In genomic region chr14:19975291-19975690, GRCh38 we compare ENCODE assay signal across 23 cellular contexts. TPM values are rescaled to one million over a fixed set of nuclear protein-coding genes. Genes with fewer than 3 reads are reported as not detected.
"Had no signal": no experiment of that assay in that cellular context is flagged by ENCODE, and none has a peak within 500 bp of the region (broad histone marks: within the 10 kb centered on the region; RNA-seq: fewer than 3 reads in every experiment).

TSS of gene OR4K15 (plus strand) at chr14:19975591. CDS start at chr14:19975591, 0 bp downstream.

- ATAC-seq: left cardiac atrium, psoas muscle, right cardiac atrium had no signal

- H3K27me3 Mint-ChIP-seq: type B pancreatic cell had no signal

- H3K4me3 Mint-ChIP-seq: activated naive CD4-positive, alpha-beta T cell treated with anti-CD3 and anti-CD28 coated beads for 36 hours; natural killer cell; type B pancreatic cell had no signal

- H3K27ac Mint-ChIP-seq: activated naive CD4-positive, alpha-beta T cell treated with anti-CD3 and anti-CD28 coated beads for 36 hours; activated T-helper 2 cell treated with anti-CD3 and anti-CD28 coated beads, Interferon-gamma antibody, Interleukin-2, Interleukin-4, amounts not matched to agents 10 μg/mL and 5 μg/mL and 100 μg/mL, durations not matched to agents 14 hours and 24 hours and 36 hours; type B pancreatic cell had no signal

- H3K9me3 Mint-ChIP-seq: type B pancreatic cell had no signal

- DNase-seq: activated CD4-positive, alpha-beta T cell treated with anti-CD3 and anti-CD28 coated beads for 1 hour; activated CD8-positive, alpha-beta memory T cell treated with anti-CD3 and anti-CD28 coated beads for 24 hours; activated CD8-positive, alpha-beta memory T cell treated with anti-CD3 and anti-CD28 coated beads, Interleukin-2, amount 50 U/mL, for 48 hours; amygdala; dermis blood vessel endothelial cell; esophagus squamous epithelium; left cardiac atrium; mesendoderm; natural killer cell; ovary; psoas muscle; right cardiac atrium; SK-N-SH; stimulated activated CD4-positive, alpha-beta T cell treated with anti-CD3 and anti-CD28 coated beads, Interleukin-2, amount 100 ng/mL, for 24 hours; testis; WERI-Rb-1 had no signal

- H3K36me3 Mint-ChIP-seq: natural killer cell, type B pancreatic cell had no signal

RNA-seq across cellular contexts. Expression of gene OR4K15, which starts in this region (rescaled TPM):
- total RNA-seq: activated naive CD4-positive, alpha-beta T cell treated with anti-CD3 and anti-CD28 coated beads for 36 hours; activated T-helper 2 cell treated with anti-CD3 and anti-CD28 coated beads, Interferon-gamma antibody, Interleukin-2, Interleukin-4, amounts not matched to agents 10 μg/mL and 5 μg/mL and 100 μg/mL, durations not matched to agents 14 hours and 24 hours and 36 hours; cardiac muscle cell; dermis blood vessel endothelial cell; esophagus squamous epithelium; left cardiac atrium; lower leg skin; mucosa of gallbladder; natural killer cell; ovary; psoas muscle; right cardiac atrium; skeletal muscle tissue had no signal
